In genomic region chr13:94673841-94674240, GRCh38 we compare ENCODE assay signal across 19 cellular contexts. TPM values are rescaled to one million over a fixed set of nuclear protein-coding genes. Genes with fewer than 3 reads are reported as not detected.
DNase-seq lines count a peak whose midpoint lies in the region; ATAC-seq and TF ChIP-seq lines count a peak whose summit lies in the region.
"Had no signal": no experiment of that assay in that cellular context is flagged by ENCODE, and none has a peak within 500 bp of the region (broad histone marks: within the 10 kb centered on the region; RNA-seq: fewer than 3 reads in every experiment).

No MANE protein-coding gene starts in this region.

- no peak overlapping the region for H3K4me3 Mint-ChIP-seq in WTC11
- H3K4me3 Mint-ChIP-seq in type B pancreatic cell = peak overlapping the region; percentile 68
- no peak overlapping the region for H3K4me3 Mint-ChIP-seq in activated naive CD4-positive, alpha-beta T cell treated with anti-CD3 and anti-CD28 coated beads for 36 hours
- H3K4me3 Mint-ChIP-seq: B cell; CD4-positive, alpha-beta T cell had no signal

- CTCF ChIA-PET in WTC11 (lab: Charles Lee) = interaction anchor here (1.0 to 4.1 kb wide), 4 partner anchors 13 to 53 kb away, joined by 3 to 33 read pairs (median 4); no protein-coding TSS in a partner anchor
- CTCF ChIA-PET in activated naive CD4-positive, alpha-beta T cell treated with anti-CD3 and anti-CD28 coated beads for 36 hours (lab: Charles Lee) = interaction anchor here (0.6 to 2.7 kb wide), 10 partner anchors 13 to 804 kb away, joined by 3 to 17 read pairs (median 4); no protein-coding TSS in a partner anchor

- in situ Hi-C loops in HAP-1 (cut with MboI; ENCODE audit: low sequenced_read_pairs) = no loop called here

- H3K27ac Mint-ChIP-seq in WTC11 (peak overlapping the region; percentile 71), type B pancreatic cell (peak overlapping the region; percentile 90)
- H3K27ac Mint-ChIP-seq in activated naive CD4-positive, alpha-beta T cell treated with anti-CD3 and anti-CD28 coated beads for 36 hours = no peak overlapping the region
- H3K27ac Mint-ChIP-seq: B cell; CD4-positive, alpha-beta T cell had no signal

- DNase-seq in HAP-1 (ENCODE audit: low spot score in 2 of 2) (peak; percentile 8 to 39), WTC11 (ENCODE audit: low spot score) (peak; percentile 33), iPS-NIHi7 (ENCODE audit: extremely low spot score) (peak; percentile 29), type B pancreatic cell (ENCODE audit: extremely low spot score, unreplicated experiment) (no peak), Right ventricle myocardium inferior (ENCODE audit: missing footprints) (no peak)
- DNase-seq in activated naive CD4-positive, alpha-beta T cell treated with anti-CD3 and anti-CD28 coated beads for 36 hours = no peak
- no peak for DNase-seq in stimulated activated naive CD4-positive, alpha-beta T cell treated with Interleukin-2 at 50 U/mL for 16 hours (lab: John Stamatoyannopoulos, UW)
- DNase-seq: CD4-positive, alpha-beta T cell; DND-41; GOT3; IMR-90; NCI-H146; NCI-H2107; NCI-H446; SHP77 had no signal

- TF ChIP-seq CTCF in WTC11 (IDR thresholded peaks at IDR 0.05) (no peak), type B pancreatic cell (conservative IDR thresholded peaks at IDR 0.05) (no peak)

- peaks cover 20% of the 10 kb centered on the region for H3K4me1 Mint-ChIP-seq in WTC11
- H3K4me1 Mint-ChIP-seq in type B pancreatic cell (ENCODE audit: unreplicated experiment) = peaks cover 6% of the 10 kb centered on the region
- peaks cover 2% of the 10 kb centered on the region for H3K4me1 Mint-ChIP-seq in activated naive CD4-positive, alpha-beta T cell treated with anti-CD3 and anti-CD28 coated beads for 36 hours (ENCODE audit: low read depth)
- H3K4me1 Mint-ChIP-seq: B cell had no signal

- no peaks in the 10 kb centered on the region for H3K36me3 ChIP-seq in HAP-1 (replicated peaks)

- H3K9me3 Mint-ChIP-seq in WTC11 (no peaks in the 10 kb centered on the region), type B pancreatic cell (no peaks in the 10 kb centered on the region)
- H3K9me3 Mint-ChIP-seq in activated naive CD4-positive, alpha-beta T cell treated with anti-CD3 and anti-CD28 coated beads for 36 hours = no peaks in the 10 kb centered on the region
- H3K9me3 Mint-ChIP-seq: CD4-positive, alpha-beta T cell had no signal

- peaks cover 10% of the 10 kb centered on the region; the same call in 1 of the 2 replicates for H3K4me1 ChIP-seq in HAP-1

- no peaks in the 10 kb centered on the region for H3K9me3 ChIP-seq in HAP-1

- H3K4me3 ChIP-seq in HAP-1 = no peak overlapping the region

- no peaks in the 10 kb centered on the region for H3K27me3 ChIP-seq in HAP-1 (ENCODE audit: low read depth)

- no peaks in the 10 kb centered on the region; the same call in 1 of the 2 replicates for H3K27me3 Mint-ChIP-seq in WTC11 (ENCODE audit: low read depth)
- peaks cover 44% of the 10 kb centered on the region for H3K27me3 Mint-ChIP-seq in type B pancreatic cell
- H3K27me3 Mint-ChIP-seq in activated naive CD4-positive, alpha-beta T cell treated with anti-CD3 and anti-CD28 coated beads for 36 hours (ENCODE audit: low read depth) = peaks cover 14% of the 10 kb centered on the region

- intact Hi-C loops in Right ventricle myocardium inferior (cut with DNase I) = no loop called here
- intact Hi-C loops in activated naive CD4-positive, alpha-beta T cell treated with anti-CD3 and anti-CD28 coated beads for 36 hours (cut with micrococcal nuclease) = loop anchor here (2.0 kb wide), 2 partner anchors 731 to 805 kb away; no protein-coding TSS in a partner anchor

- ATAC-seq in WTC11 (peak; percentile 73), Right ventricle myocardium inferior (no peak)
- ATAC-seq: Panc1, SK-N-SH treated with all-trans-retinoic acid at 6 μM for 48 hours had no signal

- POLR2A ChIA-PET in WTC11 (lab: Charles Lee) = no interaction called here

- H3K36me3 Mint-ChIP-seq in WTC11 (no peaks in the 10 kb centered on the region), type B pancreatic cell (no peaks in the 10 kb centered on the region)
- H3K36me3 Mint-ChIP-seq in activated naive CD4-positive, alpha-beta T cell treated with anti-CD3 and anti-CD28 coated beads for 36 hours (ENCODE audit: low read depth) = no peaks in the 10 kb centered on the region

TF ChIP-seq in WTC11, 78 proteins besides CTCF, POLR2A, EP300 and RAD21:
- TF ChIP-seq TEAD1 (CRISPR knock-in tag; IDR thresholded peaks at IDR 0.05) (peak; percentile 15; the same call in 1 of the 2 replicates), ATF2 (CRISPR knock-in tag; IDR thresholded peaks at IDR 0.05; ENCODE audit: borderline replicate concordance, low read depth) (no peak)

RNA-seq across cellular contexts. Expression of gene SOX21, which starts 38.5 kb away (rescaled TPM):
- total RNA-seq in WTC11 (2021) (6.4 to 11.4 TPM (median 6.4 TPM) in 3 replicates), type B pancreatic cell (ENCODE audit: low replicate concordance) (9.6 and 11.4 TPM in 2 replicates), Right ventricle myocardium inferior (not detected)
- total RNA-seq in activated naive CD4-positive, alpha-beta T cell treated with anti-CD3 and anti-CD28 coated beads for 36 hours = not detected
- total RNA-seq: B cell; CD4-positive, alpha-beta T cell; IMR-90; LHCN-M2 had no signal

Comparison
In these comparisons a context has a peak if more than half of its experiments do, and no peak if none do; other contexts are left out.
1. DNase-seq: peak in HAP-1 (2 of 2), WTC11 (single experiment) and iPS-NIHi7 (single experiment); none in type B pancreatic cell (single experiment), Right ventricle myocardium inferior (single experiment), activated naive CD4-positive, alpha-beta T cell treated with anti-CD3 and anti-CD28 coated beads for 36 hours (single experiment) and stimulated activated naive CD4-positive, alpha-beta T cell treated with Interleukin-2 at 50 U/mL for 16 hours (single experiment).